ENCODE assay signal across 20 cellular contexts in genomic region chr4:176788248-176788647, GRCh38. TPM values are rescaled to one million over a fixed set of nuclear protein-coding genes. Genes with fewer than 3 reads are reported as not detected.
A peak's percentile ranks its signal among the peaks of the same experiment; 100 is the strongest.
DNase-seq lines count a peak whose midpoint lies in the region; ATAC-seq, FAIRE-seq and TF ChIP-seq lines count a peak whose summit lies in the region.
"Had no signal": no experiment of that assay in that cellular context is flagged by ENCODE, and none has a peak within 500 bp of the region (broad histone marks: within the 10 kb centered on the region; RNA-seq: fewer than 3 reads in every experiment).

No MANE protein-coding gene starts in this region.

- H3K27me3 ChIP-seq in ACC112 (ENCODE audit: insufficient read depth, low read length) (no peaks in the 10 kb centered on the region), keratinocyte (ENCODE audit: control insufficient read depth, extremely low read depth, insufficient read depth, low read length) (no peaks in the 10 kb centered on the region), HAP-1 (ENCODE audit: low read depth) (no peaks in the 10 kb centered on the region)

- in situ Hi-C loops in HAP-1 (cut with MboI; ENCODE audit: low sequenced_read_pairs) = loop anchor here (25.0 kb wide), 2 partner anchors 249 to 401 kb away; no protein-coding TSS in a partner anchor

- H4K20me1 ChIP-seq in keratinocyte (ENCODE audit: control insufficient read depth, extremely low read depth, insufficient read depth, low read length) = no peaks in the 10 kb centered on the region

- TF ChIP-seq CTCF in WI38 (IDR thresholded peaks at IDR 0.05; ENCODE audit: low read depth, low read length) (no peak), keratinocyte (optimal IDR thresholded peaks at IDR 0.05 in 1 of 3, IDR thresholded peaks at IDR 0.05 in 1 of 3, conservative IDR thresholded peaks at IDR 0.05 in 1 of 3; ENCODE audit: extremely low read depth in 1 of 3, insufficient read depth in 2 of 3, low read length in 3 of 3) (no peak)

- H3K36me3 ChIP-seq in ACC112 (ENCODE audit: insufficient read depth, low read length) (no peaks in the 10 kb centered on the region), keratinocyte (ENCODE audit: control insufficient read depth in 2 of 2, extremely low read depth in 1 of 2, insufficient read depth in 2 of 2, low read length in 2 of 2) (no peaks in the 10 kb centered on the region), HAP-1 (replicated peaks) (no peaks in the 10 kb centered on the region)

- no peak for ATAC-seq in GM19395 (IDR thresholded peaks at IDR 0.05; ENCODE audit: unreplicated experiment)
- ATAC-seq: effector memory CD8-positive, alpha-beta T cell had no signal

- no peak overlapping the region for H3K9ac ChIP-seq in keratinocyte (ENCODE audit: control insufficient read depth, extremely low read depth, insufficient read depth, low read length)

- H2AFZ ChIP-seq in ACC112 (ENCODE audit: low read length, unreplicated experiment) (no peak overlapping the region), keratinocyte (ENCODE audit: control insufficient read depth, low read length) (no peak overlapping the region)

- H3K27ac ChIP-seq in ACC112 (ENCODE audit: low read depth, low read length) (peak overlapping the region; percentile 88), keratinocyte (ENCODE audit: control insufficient read depth, insufficient read depth, low read length) (no peak overlapping the region)
- H3K27ac ChIP-seq: VCaP had no signal

- H3K4me3 ChIP-seq in ACC112 (ENCODE audit: low read depth, low read length) (peak overlapping the region; percentile 91), WI38 (ENCODE audit: low read depth, low read length) (peak overlapping the region; percentile 37), keratinocyte (ENCODE audit: control insufficient read depth in 2 of 3, extremely low read depth in 1 of 3, insufficient read depth in 2 of 3, low read depth in 1 of 3, low read length in 3 of 3) (no peak overlapping the region), HAP-1 (no peak overlapping the region)

- H3K79me2 ChIP-seq in ACC112 (ENCODE audit: control insufficient read depth, insufficient read depth, low read length, unreplicated experiment) = peaks cover 86% of the 10 kb centered on the region
- peaks cover 88% of the 10 kb centered on the region for H3K79me2 ChIP-seq in keratinocyte (ENCODE audit: control insufficient read depth, insufficient read depth, low read length)

- H3K4me2 ChIP-seq in keratinocyte (ENCODE audit: control insufficient read depth, extremely low read depth, insufficient read depth, low read depth, low read length) = peak overlapping the region; percentile 17

- no peaks in the 10 kb centered on the region for H3K9me3 ChIP-seq in keratinocyte (ENCODE audit: control insufficient read depth, low read depth, low read length)
- H3K9me3 ChIP-seq in HAP-1 = no peaks in the 10 kb centered on the region

- dilution Hi-C loops in keratinocyte (cut with MboI; ENCODE audit: extremely low pct_ligation_motif_present, low sequenced_read_pairs) = no loop called here

- FAIRE-seq in keratinocyte (lab: Jason Lieb, UNC) = peak; percentile 36
- FAIRE-seq: GM12892 had no signal

- H3K9me1 ChIP-seq in keratinocyte (ENCODE audit: control insufficient read depth, extremely low read depth, insufficient read depth, low read length) = no peaks in the 10 kb centered on the region

- H3K4me1 ChIP-seq in ACC112 (ENCODE audit: control insufficient read depth, insufficient read depth, low read length, unreplicated experiment) (peaks cover 34% of the 10 kb centered on the region), keratinocyte (ENCODE audit: control insufficient read depth, extremely low read depth, insufficient read depth, low read length) (peaks cover 24% of the 10 kb centered on the region), HAP-1 (peaks cover 8% of the 10 kb centered on the region)

- DNase-seq in H4 (ENCODE audit: low spot score) = peak; percentile 46
- DNase-seq in keratinocyte (ENCODE audit: low read depth, low spot score) = no peak
- no peak for DNase-seq in HAP-1 (ENCODE audit: low spot score in 2 of 2)
- DNase-seq in stimulated activated CD4-positive, alpha-beta T cell treated with anti-CD3 and anti-CD28 coated beads, Interleukin-15, amount 100 ng/mL, for 24 hours = no peak
- DNase-seq in NCI-H1417 treated with DMSO at 0.1 percent for 48 hours (lab: John Stamatoyannopoulos, UW) = no peak
- DNase-seq: activated CD4-positive, alpha-beta T cell treated with anti-CD3 and anti-CD28 coated beads, Interleukin-2, amount 50 U/mL, for 4 hours; amygdala; CD4-positive, alpha-beta memory T cell; DMS53; effector memory CD8-positive, alpha-beta T cell; KG1; midbrain; NCI-H2029; NCI-H345; SIG-M5 had no signal

RNA-seq across cellular contexts. Expression of gene VEGFC, which starts 4.5 kb away (rescaled TPM):
- total RNA-seq in H4 (2014; rRNA removed; shearing (Covaris generic)) = 12.2 and 15.1 TPM in 2 replicates
- 7.6 to 46.0 TPM (median 19.4 TPM) in 3 replicates for polyA plus RNA-seq in keratinocyte
- polyA plus RNA-seq in keratinocyte (2011; ENCODE audit: low read depth) = 4.3 TPM
- polyA plus RNA-seq in keratinocyte (2011; cell fraction: cytosol; rRNA removed) = 14.2 and 19.9 TPM in 2 replicates
- 28.6 and 29.0 TPM in 2 replicates for polyA plus RNA-seq in keratinocyte (2011; cell fraction: nucleus; rRNA removed)
- 5.1 and 33.6 TPM in 2 replicates for polyA plus RNA-seq in keratinocyte (2012; ENCODE audit: low replicate concordance)
- polyA minus RNA-seq in keratinocyte = 12.5 to 21.1 TPM (median 20.0 TPM) in 3 replicates
- 10.6 TPM for polyA minus RNA-seq in keratinocyte (2011; cell fraction: cytosol; rRNA and poly(A)+ RNA removed)
- 10.4 and 14.9 TPM in 2 replicates for polyA minus RNA-seq in keratinocyte (2011; cell fraction: nucleus; rRNA and poly(A)+ RNA removed)
- total RNA-seq: CD4-positive, alpha-beta memory T cell had no signal
- polyA plus RNA-seq: CD4-positive, alpha-beta memory T cell had no signal

Comparison
In these comparisons a context has a peak if more than half of its experiments do, and no peak if none do; other contexts are left out.
1. H3K4me3 ChIP-seq: peak in ACC112 (single experiment) and WI38 (single experiment); none in keratinocyte (0 of 3) and HAP-1 (single experiment).